8 cellular contexts compared by ENCODE assay signal in the genomic region with DNA sequence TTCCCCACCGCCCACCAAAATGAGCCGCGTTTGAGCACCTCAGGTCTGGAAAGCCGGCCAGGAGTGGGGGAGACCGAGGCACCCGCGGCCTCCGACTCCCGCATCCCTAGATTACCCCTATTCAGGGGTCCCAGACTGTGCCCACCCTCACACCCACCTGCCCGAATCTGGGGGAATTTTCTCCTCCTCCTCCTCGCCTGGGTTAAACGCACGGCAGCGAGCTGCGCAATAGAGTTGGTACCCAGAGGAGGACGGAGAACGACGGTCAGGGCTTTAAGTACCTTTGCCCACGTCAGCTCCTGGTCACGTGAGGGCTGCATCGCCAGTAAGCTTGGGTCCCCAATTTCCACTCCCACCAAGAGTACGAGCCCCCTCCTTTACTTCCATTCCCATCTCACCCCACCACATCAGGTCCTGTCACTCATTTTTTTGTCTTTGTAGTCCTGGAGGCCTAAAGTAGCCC. TPM values are rescaled to one million over a fixed set of nuclear protein-coding genes. Genes with fewer than 3 reads are reported as not detected.
DNase-seq lines count a peak whose midpoint lies in the region; ATAC-seq and TF ChIP-seq lines count a peak whose summit lies in the region.

A gene (minus strand): TSS at position 250 of the 463 bp plus-strand sequence. CDS start 2,262 bp downstream, outside the sequence.

- peak within 1 kb of the TSS; percentile 67 for H3K4me3 ChIP-seq in AG04449 (ENCODE audit: low read depth, low read length)
- H3K4me3 ChIP-seq in HUES64 (ENCODE audit: low read length) = peak within 1 kb of the TSS; percentile 96
- peak within 1 kb of the TSS; percentile 75 for H3K4me3 ChIP-seq in WERI-Rb-1 (ENCODE audit: low read depth, low read length)
- H3K4me3 ChIP-seq in fibroblast of mammary gland (ENCODE audit: control insufficient read depth, low read depth, low read length) = peak within 1 kb of the TSS; percentile 69
- H3K4me3 ChIP-seq in muscle layer of colon (ENCODE audit: low read depth in 1 of 2, low read length in 2 of 2) = peak within 1 kb of the TSS; percentile 51 to 78

- H3K9me3 Mint-ChIP-seq in type B pancreatic cell = no peaks in the 10 kb centered on the region

- H3K27ac ChIP-seq in HUES64 (ENCODE audit: low read depth, low read length) = peak within 1 kb of the TSS; percentile 83
- H3K27ac ChIP-seq in WERI-Rb-1 = peak within 1 kb of the TSS; percentile 42
- peak within 1 kb of the TSS; percentile 60 for H3K27ac ChIP-seq in muscle layer of colon (ENCODE audit: low read depth, low read length)

- H3K36me3 ChIP-seq in HUES64 (ENCODE audit: insufficient read depth, low read length) (peaks cover 27% of the 10 kb centered on the region), WERI-Rb-1 (no peaks in the 10 kb centered on the region), muscle layer of colon (ENCODE audit: insufficient read depth, low read length) (peaks cover 8% of the 10 kb centered on the region)

- H3K27me3 ChIP-seq in HUES64 (ENCODE audit: insufficient read depth, low read length) = no peaks in the 10 kb centered on the region
- H3K27me3 ChIP-seq in WERI-Rb-1 (ENCODE audit: insufficient read depth, low read depth, severe bottlenecking) = peaks cover 41% of the 10 kb centered on the region
- peaks cover 0 to 4% of the 10 kb centered on the region in 2 donors for H3K27me3 ChIP-seq in muscle layer of colon (ENCODE audit: control insufficient read depth in 1 of 2, insufficient read depth in 2 of 2, low read length in 2 of 2)

- no peaks in the 10 kb centered on the region for H3K4me1 Mint-ChIP-seq in type B pancreatic cell (ENCODE audit: unreplicated experiment)

- DNase-seq in AG04449 (ENCODE audit: low read depth, low spot score) (no peak), WERI-Rb-1 (peak; percentile 11), fibroblast of mammary gland (ENCODE audit: low read depth) (peak; percentile 66), type B pancreatic cell (ENCODE audit: extremely low spot score, unreplicated experiment) (no peak), GF-D8 (lab: John Stamatoyannopoulos, UW) (no peak)

- H3K4me1 ChIP-seq in HUES64 (ENCODE audit: insufficient read depth, low read length) (no peaks in the 10 kb centered on the region; the same call in 1 of the 2 replicates), muscle layer of colon (ENCODE audit: insufficient read depth, low read length) (peaks cover 11% of the 10 kb centered on the region)

- WGBS in HUES64 = under 1% methylated on average over 21 of the region's 22 CpGs

- H3K9ac ChIP-seq in HUES64 (ENCODE audit: low read depth, low read length) (peak within 1 kb of the TSS; percentile 89), muscle layer of colon (ENCODE audit: low read length) (peak within 1 kb of the TSS; percentile 41)

- TF ChIP-seq CTCF in AG04449 (IDR thresholded peaks at IDR 0.05; ENCODE audit: insufficient read depth, low read length, missing control alignments) = no peak
- TF ChIP-seq CTCF in WERI-Rb-1 (IDR thresholded peaks at IDR 0.05; ENCODE audit: low read depth, low read length) = no peak
- TF ChIP-seq CTCF in fibroblast of mammary gland (conservative IDR thresholded peaks at IDR 0.05; ENCODE audit: control insufficient read depth, insufficient read depth, low read depth, low read length) = no peak
- TF ChIP-seq CTCF in type B pancreatic cell (conservative IDR thresholded peaks at IDR 0.05) = no peak

- no peaks in the 10 kb centered on the region for H3K36me3 Mint-ChIP-seq in type B pancreatic cell

- no peaks in the 10 kb centered on the region for H3K27me3 Mint-ChIP-seq in type B pancreatic cell

- no peaks in the 10 kb centered on the region for H3K9me3 ChIP-seq in HUES64 (ENCODE audit: insufficient read depth, low read depth, low read length)
- H3K9me3 ChIP-seq in WERI-Rb-1 (ENCODE audit: severe bottlenecking) = no peaks in the 10 kb centered on the region
- H3K9me3 ChIP-seq in muscle layer of colon (ENCODE audit: low read length) = no peaks in the 10 kb centered on the region

- POLR2A ChIA-PET in AG04449 (lab: Yijun Ruan, JAX) = interaction anchor here (0.7 to 1.7 kb wide), 8 partner anchors 8 to 269 kb away, joined by 3 to 5 read pairs (median 4); a partner anchor contains a TSS

- peak within 1 kb of the TSS; percentile 70 for H3K27ac Mint-ChIP-seq in type B pancreatic cell

- CTCF ChIA-PET in AG04449 (lab: Yijun Ruan, JAX) = no interaction called here

- ATAC-seq in GM18858 (IDR thresholded peaks at IDR 0.05; ENCODE audit: unreplicated experiment) = peak; percentile 63

- peak within 1 kb of the TSS; percentile 89 for H3K4me3 Mint-ChIP-seq in type B pancreatic cell

RNA-seq across cellular contexts. Expression of the gene that starts here (rescaled TPM):
- polyA plus RNA-seq in HUES64 (2013, experiment 1 of 2) = 87.2 TPM
- 84.7 TPM for polyA plus RNA-seq in HUES64 (2013, experiment 2 of 2)
- 50.0 and 86.1 TPM in 2 replicates for total RNA-seq in type B pancreatic cell (ENCODE audit: low replicate concordance)

Comparison
In these comparisons a context has a peak if more than half of its experiments do, and no peak if none do; other contexts are left out.
1. DNase-seq: peak in WERI-Rb-1 (single experiment) and fibroblast of mammary gland (single experiment); none in AG04449 (single experiment), type B pancreatic cell (single experiment) and GF-D8 (single experiment).
2. Peak in every context shown above with its lines, with median percentiles within 50 percentile points of each other: H3K4me3 ChIP-seq and H3K27ac ChIP-seq.